ENCODE assay signal across 1 cellular context in the genomic region with DNA sequence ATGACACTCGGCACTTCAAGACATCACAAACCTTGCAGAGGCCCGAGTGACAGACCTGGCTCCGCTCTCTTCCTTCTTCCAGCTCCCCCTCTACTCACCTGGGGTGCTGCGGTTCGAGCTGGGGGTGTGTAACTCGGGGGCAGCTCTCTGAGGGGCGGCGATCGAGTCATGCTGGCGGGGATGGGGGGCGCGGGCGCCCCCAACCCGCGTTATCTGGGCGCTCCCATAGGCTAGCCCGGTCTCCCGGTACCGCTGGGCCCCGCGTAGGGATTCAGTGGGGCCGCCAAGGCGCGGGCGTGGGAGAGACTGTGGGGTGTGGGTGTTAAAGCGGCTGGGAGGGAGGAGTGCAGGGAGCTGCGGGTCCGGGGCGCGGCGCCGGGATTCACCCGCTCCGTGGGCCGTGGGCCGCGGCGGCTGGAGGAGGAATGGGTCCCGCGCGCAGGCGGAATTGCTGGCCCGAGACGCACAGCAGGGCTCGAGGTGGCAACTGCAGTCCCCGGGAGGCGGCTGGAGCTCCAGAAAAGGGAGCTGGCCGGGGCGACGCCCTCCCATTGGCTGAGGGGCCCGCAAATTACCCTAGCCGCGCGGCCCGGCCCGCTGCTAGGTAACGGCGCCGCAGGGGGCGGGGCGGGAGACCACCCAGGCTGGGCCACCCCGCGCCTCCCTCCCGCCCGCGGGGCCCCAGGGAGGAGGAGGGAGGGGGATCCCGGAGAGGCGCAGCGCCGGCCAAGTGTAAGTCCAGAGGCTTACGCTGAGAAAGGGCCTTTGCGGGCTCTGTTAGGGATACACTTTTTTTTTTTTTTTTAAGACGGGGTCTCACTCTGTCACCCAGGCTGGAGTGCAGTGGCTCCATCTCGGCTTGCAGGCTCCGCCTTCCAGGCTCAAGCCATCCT.
TF ChIP-seq lines count a peak whose summit lies in the region.

A gene with protein sequence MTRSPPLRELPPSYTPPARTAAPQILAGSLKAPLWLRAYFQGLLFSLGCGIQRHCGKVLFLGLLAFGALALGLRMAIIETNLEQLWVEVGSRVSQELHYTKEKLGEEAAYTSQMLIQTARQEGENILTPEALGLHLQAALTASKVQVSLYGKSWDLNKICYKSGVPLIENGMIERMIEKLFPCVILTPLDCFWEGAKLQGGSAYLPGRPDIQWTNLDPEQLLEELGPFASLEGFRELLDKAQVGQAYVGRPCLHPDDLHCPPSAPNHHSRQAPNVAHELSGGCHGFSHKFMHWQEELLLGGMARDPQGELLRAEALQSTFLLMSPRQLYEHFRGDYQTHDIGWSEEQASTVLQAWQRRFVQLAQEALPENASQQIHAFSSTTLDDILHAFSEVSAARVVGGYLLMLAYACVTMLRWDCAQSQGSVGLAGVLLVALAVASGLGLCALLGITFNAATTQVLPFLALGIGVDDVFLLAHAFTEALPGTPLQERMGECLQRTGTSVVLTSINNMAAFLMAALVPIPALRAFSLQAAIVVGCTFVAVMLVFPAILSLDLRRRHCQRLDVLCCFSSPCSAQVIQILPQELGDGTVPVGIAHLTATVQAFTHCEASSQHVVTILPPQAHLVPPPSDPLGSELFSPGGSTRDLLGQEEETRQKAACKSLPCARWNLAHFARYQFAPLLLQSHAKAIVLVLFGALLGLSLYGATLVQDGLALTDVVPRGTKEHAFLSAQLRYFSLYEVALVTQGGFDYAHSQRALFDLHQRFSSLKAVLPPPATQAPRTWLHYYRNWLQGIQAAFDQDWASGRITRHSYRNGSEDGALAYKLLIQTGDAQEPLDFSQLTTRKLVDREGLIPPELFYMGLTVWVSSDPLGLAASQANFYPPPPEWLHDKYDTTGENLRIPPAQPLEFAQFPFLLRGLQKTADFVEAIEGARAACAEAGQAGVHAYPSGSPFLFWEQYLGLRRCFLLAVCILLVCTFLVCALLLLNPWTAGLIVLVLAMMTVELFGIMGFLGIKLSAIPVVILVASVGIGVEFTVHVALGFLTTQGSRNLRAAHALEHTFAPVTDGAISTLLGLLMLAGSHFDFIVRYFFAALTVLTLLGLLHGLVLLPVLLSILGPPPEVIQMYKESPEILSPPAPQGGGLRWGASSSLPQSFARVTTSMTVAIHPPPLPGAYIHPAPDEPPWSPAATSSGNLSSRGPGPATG (minus strand): TSS at position 491 of the 893 bp plus-strand sequence. CDS start 321 bp downstream, at position 170.

TF ChIP-seq in K562, 482 proteins besides CTCF, POLR2A, EP300 and RAD21 (continued from another document and continues in another):
- no peak for TF ChIP-seq ZNF140 (CRISPR knock-in tag; IDR thresholded peaks at IDR 0.05)
- no peak for TF ChIP-seq EHMT2 (IDR thresholded peaks at IDR 0.05)
- TF ChIP-seq, protein P1, sequence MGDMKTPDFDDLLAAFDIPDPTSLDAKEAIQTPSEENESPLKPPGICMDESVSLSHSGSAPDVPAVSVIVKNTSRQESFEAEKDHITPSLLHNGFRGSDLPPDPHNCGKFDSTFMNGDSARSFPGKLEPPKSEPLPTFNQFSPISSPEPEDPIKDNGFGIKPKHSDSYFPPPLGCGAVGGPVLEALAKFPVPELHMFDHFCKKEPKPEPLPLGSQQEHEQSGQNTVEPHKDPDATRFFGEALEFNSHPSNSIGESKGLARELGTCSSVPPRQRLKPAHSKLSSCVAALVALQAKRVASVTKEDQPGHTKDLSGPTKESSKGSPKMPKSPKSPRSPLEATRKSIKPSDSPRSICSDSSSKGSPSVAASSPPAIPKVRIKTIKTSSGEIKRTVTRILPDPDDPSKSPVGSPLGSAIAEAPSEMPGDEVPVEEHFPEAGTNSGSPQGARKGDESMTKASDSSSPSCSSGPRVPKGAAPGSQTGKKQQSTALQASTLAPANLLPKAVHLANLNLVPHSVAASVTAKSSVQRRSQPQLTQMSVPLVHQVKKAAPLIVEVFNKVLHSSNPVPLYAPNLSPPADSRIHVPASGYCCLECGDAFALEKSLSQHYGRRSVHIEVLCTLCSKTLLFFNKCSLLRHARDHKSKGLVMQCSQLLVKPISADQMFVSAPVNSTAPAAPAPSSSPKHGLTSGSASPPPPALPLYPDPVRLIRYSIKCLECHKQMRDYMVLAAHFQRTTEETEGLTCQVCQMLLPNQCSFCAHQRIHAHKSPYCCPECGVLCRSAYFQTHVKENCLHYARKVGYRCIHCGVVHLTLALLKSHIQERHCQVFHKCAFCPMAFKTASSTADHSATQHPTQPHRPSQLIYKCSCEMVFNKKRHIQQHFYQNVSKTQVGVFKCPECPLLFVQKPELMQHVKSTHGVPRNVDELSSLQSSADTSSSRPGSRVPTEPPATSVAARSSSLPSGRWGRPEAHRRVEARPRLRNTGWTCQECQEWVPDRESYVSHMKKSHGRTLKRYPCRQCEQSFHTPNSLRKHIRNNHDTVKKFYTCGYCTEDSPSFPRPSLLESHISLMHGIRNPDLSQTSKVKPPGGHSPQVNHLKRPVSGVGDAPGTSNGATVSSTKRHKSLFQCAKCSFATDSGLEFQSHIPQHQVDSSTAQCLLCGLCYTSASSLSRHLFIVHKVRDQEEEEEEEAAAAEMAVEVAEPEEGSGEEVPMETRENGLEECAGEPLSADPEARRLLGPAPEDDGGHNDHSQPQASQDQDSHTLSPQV (IDR thresholded peaks at IDR 0.05), result no peak
- 0 out of 2 replicates have a peak, but pooled peaks have one; percentile 12 for TF ChIP-seq CREM (IDR thresholded peaks at IDR 0.05; ENCODE audit: low read depth)
- TF ChIP-seq NFE2 (IDR thresholded peaks at IDR 0.05; ENCODE audit: low read depth), result no peak
- TF ChIP-seq, protein P2, sequence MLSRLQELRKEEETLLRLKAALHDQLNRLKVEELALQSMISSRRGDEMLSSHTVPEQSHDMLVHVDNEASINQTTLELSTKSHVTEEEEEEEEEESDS (CRISPR knock-in tag; IDR thresholded peaks at IDR 0.05), result no peak
- TF ChIP-seq ZZZ3 (IDR thresholded peaks at IDR 0.05), result no peak
- TF ChIP-seq SRF (CRISPR knock-in tag; IDR thresholded peaks at IDR 0.05), result peak in 1 of 2 experiments; percentile 82; a peak in 2 of 4 replicates
- TF ChIP-seq GABPB1 (CRISPR knock-in tag; IDR thresholded peaks at IDR 0.05), result peak; percentile 51; the same call in 1 of the 2 replicates
- TF ChIP-seq, protein P3, sequence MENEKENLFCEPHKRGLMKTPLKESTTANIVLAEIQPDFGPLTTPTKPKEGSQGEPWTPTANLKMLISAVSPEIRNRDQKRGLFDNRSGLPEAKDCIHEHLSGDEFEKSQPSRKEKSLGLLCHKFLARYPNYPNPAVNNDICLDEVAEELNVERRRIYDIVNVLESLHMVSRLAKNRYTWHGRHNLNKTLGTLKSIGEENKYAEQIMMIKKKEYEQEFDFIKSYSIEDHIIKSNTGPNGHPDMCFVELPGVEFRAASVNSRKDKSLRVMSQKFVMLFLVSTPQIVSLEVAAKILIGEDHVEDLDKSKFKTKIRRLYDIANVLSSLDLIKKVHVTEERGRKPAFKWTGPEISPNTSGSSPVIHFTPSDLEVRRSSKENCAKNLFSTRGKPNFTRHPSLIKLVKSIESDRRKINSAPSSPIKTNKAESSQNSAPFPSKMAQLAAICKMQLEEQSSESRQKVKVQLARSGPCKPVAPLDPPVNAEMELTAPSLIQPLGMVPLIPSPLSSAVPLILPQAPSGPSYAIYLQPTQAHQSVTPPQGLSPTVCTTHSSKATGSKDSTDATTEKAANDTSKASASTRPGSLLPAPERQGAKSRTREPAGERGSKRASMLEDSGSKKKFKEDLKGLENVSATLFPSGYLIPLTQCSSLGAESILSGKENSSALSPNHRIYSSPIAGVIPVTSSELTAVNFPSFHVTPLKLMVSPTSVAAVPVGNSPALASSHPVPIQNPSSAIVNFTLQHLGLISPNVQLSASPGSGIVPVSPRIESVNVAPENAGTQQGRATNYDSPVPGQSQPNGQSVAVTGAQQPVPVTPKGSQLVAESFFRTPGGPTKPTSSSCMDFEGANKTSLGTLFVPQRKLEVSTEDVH (IDR thresholded peaks at IDR 0.05; ENCODE audit: low read depth, partially characterized antibody), result no peak
- TF ChIP-seq, protein P4, sequence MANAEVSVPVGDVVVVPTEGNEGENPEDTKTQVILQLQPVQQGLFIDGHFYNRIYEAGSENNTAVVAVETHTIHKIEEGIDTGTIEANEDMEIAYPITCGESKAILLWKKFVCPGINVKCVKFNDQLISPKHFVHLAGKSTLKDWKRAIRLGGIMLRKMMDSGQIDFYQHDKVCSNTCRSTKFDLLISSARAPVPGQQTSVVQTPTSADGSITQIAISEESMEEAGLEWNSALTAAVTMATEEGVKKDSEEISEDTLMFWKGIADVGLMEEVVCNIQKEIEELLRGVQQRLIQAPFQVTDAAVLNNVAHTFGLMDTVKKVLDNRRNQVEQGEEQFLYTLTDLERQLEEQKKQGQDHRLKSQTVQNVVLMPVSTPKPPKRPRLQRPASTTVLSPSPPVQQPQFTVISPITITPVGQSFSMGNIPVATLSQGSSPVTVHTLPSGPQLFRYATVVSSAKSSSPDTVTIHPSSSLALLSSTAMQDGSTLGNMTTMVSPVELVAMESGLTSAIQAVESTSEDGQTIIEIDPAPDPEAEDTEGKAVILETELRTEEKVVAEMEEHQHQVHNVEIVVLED (CRISPR knock-in tag; IDR thresholded peaks at IDR 0.05), result no peak
- no peak for TF ChIP-seq SMARCA5 (IDR thresholded peaks at IDR 0.05)
- TF ChIP-seq NFIC (IDR thresholded peaks at IDR 0.05), result no peak
- TF ChIP-seq, protein P5, sequence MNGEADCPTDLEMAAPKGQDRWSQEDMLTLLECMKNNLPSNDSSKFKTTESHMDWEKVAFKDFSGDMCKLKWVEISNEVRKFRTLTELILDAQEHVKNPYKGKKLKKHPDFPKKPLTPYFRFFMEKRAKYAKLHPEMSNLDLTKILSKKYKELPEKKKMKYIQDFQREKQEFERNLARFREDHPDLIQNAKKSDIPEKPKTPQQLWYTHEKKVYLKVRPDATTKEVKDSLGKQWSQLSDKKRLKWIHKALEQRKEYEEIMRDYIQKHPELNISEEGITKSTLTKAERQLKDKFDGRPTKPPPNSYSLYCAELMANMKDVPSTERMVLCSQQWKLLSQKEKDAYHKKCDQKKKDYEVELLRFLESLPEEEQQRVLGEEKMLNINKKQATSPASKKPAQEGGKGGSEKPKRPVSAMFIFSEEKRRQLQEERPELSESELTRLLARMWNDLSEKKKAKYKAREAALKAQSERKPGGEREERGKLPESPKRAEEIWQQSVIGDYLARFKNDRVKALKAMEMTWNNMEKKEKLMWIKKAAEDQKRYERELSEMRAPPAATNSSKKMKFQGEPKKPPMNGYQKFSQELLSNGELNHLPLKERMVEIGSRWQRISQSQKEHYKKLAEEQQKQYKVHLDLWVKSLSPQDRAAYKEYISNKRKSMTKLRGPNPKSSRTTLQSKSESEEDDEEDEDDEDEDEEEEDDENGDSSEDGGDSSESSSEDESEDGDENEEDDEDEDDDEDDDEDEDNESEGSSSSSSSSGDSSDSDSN (IDR thresholded peaks at IDR 0.05; ENCODE audit: borderline replicate concordance in 1 of 2, low read depth in 2 of 2, low read length in 2 of 2), result peak; percentile 73 to 74; a peak in 2 of 4 replicates
- no peak for TF ChIP-seq ZNF778 (CRISPR knock-in tag; IDR thresholded peaks at IDR 0.05)
- TF ChIP-seq FOXJ2 (tag; IDR thresholded peaks at IDR 0.05), result no peak
- TF ChIP-seq, protein P6, sequence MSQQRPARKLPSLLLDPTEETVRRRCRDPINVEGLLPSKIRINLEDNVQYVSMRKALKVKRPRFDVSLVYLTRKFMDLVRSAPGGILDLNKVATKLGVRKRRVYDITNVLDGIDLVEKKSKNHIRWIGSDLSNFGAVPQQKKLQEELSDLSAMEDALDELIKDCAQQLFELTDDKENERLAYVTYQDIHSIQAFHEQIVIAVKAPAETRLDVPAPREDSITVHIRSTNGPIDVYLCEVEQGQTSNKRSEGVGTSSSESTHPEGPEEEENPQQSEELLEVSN (IDR thresholded peaks at IDR 0.05; ENCODE audit: borderline replicate concordance in 1 of 2, extremely low read depth in 1 of 2, insufficient read depth in 1 of 2, insufficient read length in 1 of 2, low read depth in 1 of 2, low read length in 1 of 2, poor library complexity in 1 of 2, severe bottlenecking in 1 of 2), result no peak
- TF ChIP-seq, protein P7, sequence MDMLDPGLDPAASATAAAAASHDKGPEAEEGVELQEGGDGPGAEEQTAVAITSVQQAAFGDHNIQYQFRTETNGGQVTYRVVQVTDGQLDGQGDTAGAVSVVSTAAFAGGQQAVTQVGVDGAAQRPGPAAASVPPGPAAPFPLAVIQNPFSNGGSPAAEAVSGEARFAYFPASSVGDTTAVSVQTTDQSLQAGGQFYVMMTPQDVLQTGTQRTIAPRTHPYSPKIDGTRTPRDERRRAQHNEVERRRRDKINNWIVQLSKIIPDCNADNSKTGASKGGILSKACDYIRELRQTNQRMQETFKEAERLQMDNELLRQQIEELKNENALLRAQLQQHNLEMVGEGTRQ (CRISPR knock-in tag; IDR thresholded peaks at IDR 0.05), result no peak
- TF ChIP-seq KDM2B (CRISPR knock-in tag; IDR thresholded peaks at IDR 0.05), result 0 out of 2 replicates have a peak, but pooled peaks have one; percentile 11
- TF ChIP-seq ATF1 (CRISPR knock-in tag; IDR thresholded peaks at IDR 0.05), result no peak
- TF ChIP-seq ATF1 (tag; IDR thresholded peaks at IDR 0.05), result no peak
- TF ChIP-seq BHLHE40 (IDR thresholded peaks at IDR 0.05; ENCODE audit: low read length), result no peak
- no peak for TF ChIP-seq ZFP30 (CRISPR knock-in tag; IDR thresholded peaks at IDR 0.05; ENCODE audit: borderline replicate concordance)
- TF ChIP-seq MCM3 (IDR thresholded peaks at IDR 0.05), result no peak
- no peak for TF ChIP-seq HLTF (IDR thresholded peaks at IDR 0.05)
- 0 out of 2 replicates have a peak, but pooled peaks have one; percentile 32 for TF ChIP-seq SMARCC2 (IDR thresholded peaks at IDR 0.05; ENCODE audit: low read depth)
- no peak for TF ChIP-seq PML (IDR thresholded peaks at IDR 0.05; ENCODE audit: low read length)
- TF ChIP-seq SAFB (IDR thresholded peaks at IDR 0.05; ENCODE audit: borderline replicate concordance, low read depth, low read length), result peak; percentile 88
- TF ChIP-seq ZNF384 (IDR thresholded peaks at IDR 0.05; ENCODE audit: low read depth, low read length), result peak; percentile 62
- TF ChIP-seq MCM7 (IDR thresholded peaks at IDR 0.05), result no peak
- no peak for TF ChIP-seq SETDB1 (IDR thresholded peaks at IDR 0.05; ENCODE audit: low read length)
- 0 out of 2 replicates have a peak, but pooled peaks have one; percentile 42 for TF ChIP-seq ZBTB17 (CRISPR knock-in tag; IDR thresholded peaks at IDR 0.05)
- peak; percentile 67 for TF ChIP-seq CCNT2 (IDR thresholded peaks at IDR 0.05; ENCODE audit: borderline replicate concordance, extremely low read depth, insufficient read length, low read depth, low read length)
